17 cellular contexts compared by ENCODE assay signal in the genomic region with DNA sequence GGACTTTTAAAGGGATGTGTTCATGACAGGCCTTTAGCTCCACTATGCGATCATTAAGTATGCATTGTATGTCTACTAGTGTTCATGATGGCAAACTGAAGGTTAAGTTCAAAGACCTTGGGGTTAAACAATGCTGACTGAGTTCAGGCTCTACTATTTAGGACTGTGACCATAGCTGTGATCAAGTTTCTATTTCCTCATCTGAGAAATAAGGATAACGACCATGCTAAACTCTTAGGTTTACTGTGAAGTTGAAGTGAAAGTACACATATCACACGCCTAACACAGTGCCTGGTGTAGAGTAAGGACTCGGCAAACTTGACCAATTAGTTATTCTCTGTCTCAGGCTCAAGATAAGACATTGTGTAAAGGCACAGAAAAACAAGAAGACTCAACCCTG.
DNase-seq lines count a peak whose midpoint lies in the region; ATAC-seq and FAIRE-seq lines count a peak whose summit lies in the region.
"Had no signal": no experiment of that assay in that cellular context is flagged by ENCODE, and none has a peak within 500 bp of the region (broad histone marks: within the 10 kb centered on the region; RNA-seq: fewer than 3 reads in every experiment).

No MANE protein-coding gene starts in this region.

- ATAC-seq in GM19463 (IDR thresholded peaks at IDR 0.05; ENCODE audit: unreplicated experiment): peak; percentile 80
- peak; percentile 72 for ATAC-seq in HG02884 (IDR thresholded peaks at IDR 0.05; ENCODE audit: unreplicated experiment)
- peak; percentile 82 for ATAC-seq in HG03565 (IDR thresholded peaks at IDR 0.05; ENCODE audit: unreplicated experiment)
- ATAC-seq: gastroesophageal sphincter had no signal

- H3K36me3 Mint-ChIP-seq in activated CD4-positive, alpha-beta T cell treated with anti-CD3 and anti-CD28 coated beads, Interleukin-2, amount 10 ng/mL, durations not matched to agents 24 days and 14 days (ENCODE audit: low read depth): no peaks in the 10 kb centered on the region
- H3K36me3 Mint-ChIP-seq: activated naive CD8-positive, alpha-beta T cell; CD4-positive, CD25-positive, alpha-beta regulatory T cell had no signal

- DNase-seq in GM18507 (ENCODE audit: extremely low spot score, insufficient read length, low read depth) (no peak), SKM-1 (lab: John Stamatoyannopoulos, UW; ENCODE audit: unreplicated experiment) (no peak), NCI-H226 (no peak), HuH-7 (ENCODE audit: low spot score) (no peak)
- DNase-seq in activated CD4-positive, alpha-beta T cell treated with anti-CD3 and anti-CD28 coated beads, Interleukin-2, amount 10 ng/mL, durations not matched to agents 24 days and 14 days: no peak
- DNase-seq: CD4-positive, CD25-positive, alpha-beta regulatory T cell; dermis blood vessel endothelial cell; mesenchymal stem cell; NCI-H2171 treated with DMSO at 0.1 percent for 48 hours; Right ventricle myocardium superior; thyroid gland had no signal

- peaks cover 19% of the 10 kb centered on the region for H3K27me3 Mint-ChIP-seq in activated CD4-positive, alpha-beta T cell treated with anti-CD3 and anti-CD28 coated beads, Interleukin-2, amount 10 ng/mL, durations not matched to agents 24 days and 14 days
- H3K27me3 Mint-ChIP-seq: activated naive CD8-positive, alpha-beta T cell; progenitor cell of endocrine pancreas had no signal

- no peak overlapping the region for H3K4me3 Mint-ChIP-seq in activated CD4-positive, alpha-beta T cell treated with anti-CD3 and anti-CD28 coated beads, Interleukin-2, amount 10 ng/mL, durations not matched to agents 24 days and 14 days
- H3K4me3 Mint-ChIP-seq: activated naive CD8-positive, alpha-beta T cell; CD4-positive, CD25-positive, alpha-beta regulatory T cell had no signal

- no peaks in the 10 kb centered on the region for H3K9me3 Mint-ChIP-seq in activated CD4-positive, alpha-beta T cell treated with anti-CD3 and anti-CD28 coated beads, Interleukin-2, amount 10 ng/mL, durations not matched to agents 24 days and 14 days
- H3K9me3 Mint-ChIP-seq: CD4-positive, CD25-positive, alpha-beta regulatory T cell had no signal

- no peak overlapping the region for H3K27ac Mint-ChIP-seq in activated CD4-positive, alpha-beta T cell treated with anti-CD3 and anti-CD28 coated beads, Interleukin-2, amount 10 ng/mL, durations not matched to agents 24 days and 14 days
- H3K27ac Mint-ChIP-seq: activated naive CD8-positive, alpha-beta T cell; CD4-positive, CD25-positive, alpha-beta regulatory T cell; progenitor cell of endocrine pancreas had no signal

- intact Hi-C loops in activated CD4-positive, alpha-beta T cell treated with anti-CD3 and anti-CD28 coated beads, Interleukin-2, amount 10 ng/mL, durations not matched to agents 24 days and 14 days (cut with micrococcal nuclease): no loop called here

- FAIRE-seq in GM18507 (lab: Jason Lieb, UNC): peak; percentile 91

- H3K4me1 Mint-ChIP-seq in activated CD4-positive, alpha-beta T cell treated with anti-CD3 and anti-CD28 coated beads, Interleukin-2, amount 10 ng/mL, durations not matched to agents 24 days and 14 days: peaks cover 11% of the 10 kb centered on the region
- H3K4me1 Mint-ChIP-seq: CD4-positive, CD25-positive, alpha-beta regulatory T cell had no signal
